Comparison of ENCODE assay signal across 17 cellular contexts in the genomic region with DNA sequence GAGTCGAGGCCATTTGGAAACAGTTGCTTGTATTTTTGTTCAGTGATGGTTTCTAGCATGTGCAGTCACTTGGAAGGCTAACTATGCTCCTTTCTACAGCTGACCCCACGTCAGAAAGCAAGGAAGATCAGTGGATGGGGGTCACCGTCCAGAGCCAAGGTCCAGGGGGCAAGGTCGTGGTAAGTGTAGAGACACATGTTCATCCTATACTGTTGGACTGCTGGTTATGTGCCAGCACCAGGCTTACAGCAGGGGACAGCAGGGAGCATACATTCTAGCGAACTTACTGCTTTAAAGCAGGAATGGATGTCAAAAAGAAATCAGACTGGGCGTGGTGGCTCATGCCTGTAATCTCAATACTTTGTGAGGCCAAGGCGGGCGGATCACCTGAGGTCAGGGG. TPM values are rescaled to one million over a fixed set of nuclear protein-coding genes. Genes with fewer than 3 reads are reported as not detected.
DNase-seq lines count a peak whose midpoint lies in the region; TF ChIP-seq lines count a peak whose summit lies in the region.
"Had no signal": no experiment of that assay in that cellular context is flagged by ENCODE, and none has a peak within 500 bp of the region (broad histone marks: within the 10 kb centered on the region; RNA-seq: fewer than 3 reads in every experiment).

No MANE protein-coding gene starts in this region.

- H3K4me3 ChIP-seq in HFF-Myc (replicated peaks; ENCODE audit: low read depth, low read length) = no peak overlapping the region
- no peak overlapping the region for H3K4me3 ChIP-seq in astrocyte of the cerebellum (ENCODE audit: low read depth, low read length)
- H3K4me3 ChIP-seq in mesendoderm (ENCODE audit: low read length) = no peak overlapping the region
- H3K4me3 ChIP-seq: A549, body of pancreas, pancreas had no signal

- H3K4me3 Mint-ChIP-seq in nephron progenitor cell = no peak overlapping the region
- H3K4me3 Mint-ChIP-seq: activated CD4-positive, alpha-beta T cell treated with anti-CD3 and anti-CD28 coated beads, Interleukin-2, amount 10 ng/mL, durations not matched to agents 24 days and 14 days; activated T-helper 1 cell treated with anti-CD3 and anti-CD28 coated beads, Interleukin-12 subunit alpha, Interleukin-12 subunit beta, Interleukin-2, Interleukin-4 antibody, amounts not matched to agents 30 ng/mL and 10 ng/mL and 1 ng/mL, durations not matched to agents 14 hours and 24 hours and 36 hours; T-helper 17 cell had no signal

- in situ Hi-C loops in astrocyte of the cerebellum (cut with HindIII; ENCODE audit: low sequenced_read_pairs) = no loop called here

- H3K4me1 Mint-ChIP-seq in nephron progenitor cell = peaks cover 17% of the 10 kb centered on the region

- H3K79me1 ChIP-seq in mesendoderm (ENCODE audit: low read length) = no peaks in the 10 kb centered on the region

- peak; percentile 19 for TF ChIP-seq CTCF in HFF-Myc (IDR thresholded peaks at IDR 0.05; ENCODE audit: low read depth, low read length, missing control alignments)
- peak; percentile 10 for TF ChIP-seq CTCF in astrocyte of the cerebellum (IDR thresholded peaks at IDR 0.05; ENCODE audit: low read depth, low read length, missing control alignments)
- TF ChIP-seq CTCF in nephron progenitor cell (IDR thresholded peaks at IDR 0.05) = peak; percentile 36

- H2AK5ac ChIP-seq in mesendoderm (ENCODE audit: low read length) = no peak overlapping the region

- H3K9ac ChIP-seq in mesendoderm (ENCODE audit: low read length) = no peak overlapping the region

- DNase-seq in SIG-M5 treated with dmso at 0.1 percent for 504 hours (lab: John Stamatoyannopoulos, UW; ENCODE audit: unreplicated experiment) = peak; percentile 32
- no peak for DNase-seq in SIG-M5 (lab: John Stamatoyannopoulos, UW)
- no peak for DNase-seq in HFF-Myc (ENCODE audit: extremely low read depth, low read depth)
- no peak for DNase-seq in astrocyte of the cerebellum (ENCODE audit: low read depth)
- DNase-seq in nephron progenitor cell = no peak
- DNase-seq in COLO668 (lab: John Stamatoyannopoulos, UW; ENCODE audit: unreplicated experiment) = no peak
- no peak for DNase-seq in mesendoderm
- no peak for DNase-seq in HT-29 (ENCODE audit: low spot score)
- DNase-seq: activated CD4-positive, alpha-beta T cell treated with anti-CD3 and anti-CD28 coated beads, Interleukin-2, amount 10 ng/mL, durations not matched to agents 24 days and 14 days; body of pancreas; effector CD4-positive, alpha-beta T cell; NCI-H510A treated with DMSO at 0.1 percent for 48 hours; pancreas; T-helper 17 cell had no signal

- no peak overlapping the region for H3K23ac ChIP-seq in mesendoderm (ENCODE audit: low read length)

- H3K79me2 ChIP-seq in mesendoderm (ENCODE audit: control insufficient read depth, insufficient read depth, low read length) = no peaks in the 10 kb centered on the region

- no peak overlapping the region for H3K18ac ChIP-seq in mesendoderm (ENCODE audit: low read length)

- no peaks in the 10 kb centered on the region for H3K36me3 Mint-ChIP-seq in nephron progenitor cell (ENCODE audit: low read depth)
- H3K36me3 Mint-ChIP-seq: IgD-negative memory B cell had no signal

- no peak overlapping the region for H4K8ac ChIP-seq in mesendoderm (ENCODE audit: low read depth, low read length)

- no CpG with 5 or more reads among the region's 8 CpGs for WGBS in mesendoderm (ENCODE audit: extremely low coverage, insufficient coverage, low lambda C conversion rate)

- no peak overlapping the region for H3K4me2 ChIP-seq in mesendoderm (ENCODE audit: low read length)
- H3K4me2 ChIP-seq: A549 had no signal

- no peak overlapping the region for H3K27ac ChIP-seq in mesendoderm (ENCODE audit: low read depth, low read length)
- H3K27ac ChIP-seq: A549, body of pancreas, pancreas had no signal

- H3K27me3 ChIP-seq in mesendoderm (ENCODE audit: insufficient read depth, low read length, poor library complexity) = no peaks in the 10 kb centered on the region
- H3K27me3 ChIP-seq: body of pancreas, pancreas had no signal

- peaks cover 5% of the 10 kb centered on the region for H3K27me3 Mint-ChIP-seq in nephron progenitor cell (ENCODE audit: low read depth, poor library complexity)
- H3K27me3 Mint-ChIP-seq: activated CD4-positive, alpha-beta T cell treated with anti-CD3 and anti-CD28 coated beads, Interleukin-2, amount 10 ng/mL, durations not matched to agents 24 days and 14 days; T-helper 17 cell had no signal

- no peak overlapping the region for H2BK5ac ChIP-seq in mesendoderm (ENCODE audit: low read length)

- no peaks in the 10 kb centered on the region for H3K9me3 Mint-ChIP-seq in nephron progenitor cell
- H3K9me3 Mint-ChIP-seq: activated CD4-positive, alpha-beta T cell treated with anti-CD3 and anti-CD28 coated beads, Interleukin-2, amount 10 ng/mL, durations not matched to agents 24 days and 14 days; activated T-helper 1 cell treated with anti-CD3 and anti-CD28 coated beads, Interleukin-12 subunit alpha, Interleukin-12 subunit beta, Interleukin-2, Interleukin-4 antibody, amounts not matched to agents 30 ng/mL and 10 ng/mL and 1 ng/mL, durations not matched to agents 14 hours and 24 hours and 36 hours; IgD-negative memory B cell had no signal

- H3K4ac ChIP-seq in mesendoderm (ENCODE audit: low read depth, low read length) = no peak overlapping the region

- no peaks in the 10 kb centered on the region for H3K36me3 ChIP-seq in mesendoderm (ENCODE audit: control insufficient read depth, insufficient read depth, low read length)

- H2BK120ac ChIP-seq in mesendoderm (ENCODE audit: low read depth, low read length) = no peak overlapping the region

- H3K56ac ChIP-seq in mesendoderm (ENCODE audit: low read length) = no peak overlapping the region

- no peak overlapping the region for H3K27ac Mint-ChIP-seq in nephron progenitor cell
- H3K27ac Mint-ChIP-seq: activated CD4-positive, alpha-beta T cell treated with anti-CD3 and anti-CD28 coated beads, Interleukin-2, amount 10 ng/mL, durations not matched to agents 24 days and 14 days; activated T-helper 1 cell treated with anti-CD3 and anti-CD28 coated beads, Interleukin-12 subunit alpha, Interleukin-12 subunit beta, Interleukin-2, Interleukin-4 antibody, amounts not matched to agents 30 ng/mL and 10 ng/mL and 1 ng/mL, durations not matched to agents 14 hours and 24 hours and 36 hours; IgD-negative memory B cell had no signal

- no peak overlapping the region for H4K5ac ChIP-seq in mesendoderm (ENCODE audit: low read length)

- no peaks in the 10 kb centered on the region for H3K4me1 ChIP-seq in mesendoderm (ENCODE audit: control insufficient read depth, low read depth, low read length)

- no peak overlapping the region for H2BK15ac ChIP-seq in mesendoderm (replicated peaks; ENCODE audit: low read depth)

RNA-seq across cellular contexts. Expression of a gene that starts 40.0 kb away (rescaled TPM):
- 25.4 TPM for polyA plus RNA-seq in mesendoderm (2013, experiment 1 of 2)
- polyA plus RNA-seq in mesendoderm (2013, experiment 2 of 2) = 26.4 TPM
- 147 and 155 TPM in 2 replicates for total RNA-seq in HT-29 (2014; rRNA removed; shearing (Covaris generic))
